In the genomic region with DNA sequence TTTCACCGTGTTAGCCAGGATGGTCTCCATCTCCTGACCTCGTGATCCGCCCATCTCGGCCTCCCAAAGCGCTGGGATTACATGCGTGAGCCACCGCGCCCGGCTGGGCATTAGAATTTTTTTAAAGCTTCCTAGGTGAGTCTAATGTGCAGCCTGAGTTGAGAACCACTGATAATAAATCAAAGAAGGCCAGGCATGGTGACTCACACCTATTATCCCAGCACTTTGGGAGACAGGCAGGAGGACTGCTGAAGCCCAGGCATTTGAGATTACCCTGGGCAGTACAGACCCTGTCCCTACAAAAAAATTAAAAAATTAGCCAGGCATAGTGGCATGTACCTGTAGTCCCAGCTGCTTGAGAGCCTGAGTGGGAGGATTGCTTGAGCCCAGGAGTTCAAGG, we compare ENCODE assay signal across 14 cellular contexts. TPM values are rescaled to one million over a fixed set of nuclear protein-coding genes. Genes with fewer than 3 reads are reported as not detected.
A peak's percentile ranks its signal among the peaks of the same experiment; 100 is the strongest.
DNase-seq lines count a peak whose midpoint lies in the region; ATAC-seq and TF ChIP-seq lines count a peak whose summit lies in the region.
"Had no signal": no experiment of that assay in that cellular context is flagged by ENCODE, and none has a peak within 500 bp of the region (broad histone marks: within the 10 kb centered on the region; RNA-seq: fewer than 3 reads in every experiment).

No MANE protein-coding gene starts in this region.

- DNase-seq in activated effector memory CD4-positive, alpha-beta T cell treated with anti-CD3 and anti-CD28 coated beads, Interleukin-2, amount 50 U/mL, for 16 hours: peak; percentile 27
- no peak for DNase-seq in activated effector memory CD4-positive, alpha-beta T cell treated with Interleukin-2 at 50 U/mL for 16 hours
- DNase-seq in NCI-H69 (lab: John Stamatoyannopoulos, UW) (peak; percentile 9), foreskin keratinocyte (peak; percentile 8 to 44), renal cortical epithelial cell (ENCODE audit: low read depth) (peak; percentile 51), esophagus muscularis mucosa (ENCODE audit: extremely low spot score) (no peak), NCI-H1436 treated with DMSO at 0.1 percent for 48 hours (lab: John Stamatoyannopoulos, UW) (no peak)
- DNase-seq in activated CD4-positive, CD25-positive, alpha-beta regulatory T cell treated with anti-CD3 and anti-CD28 coated beads, Interleukin-2, amount 50 U/mL, for 72 hours: no peak
- DNase-seq: CD8-positive, alpha-beta memory T cell; NCI-H187 treated with DMSO at 0.1 percent for 48 hours; NCI-H446 treated with DMSO at 0.1 percent for 48 hours; NCI-H748 treated with DMSO at 0.1 percent for 48 hours had no signal

- no peak overlapping the region for H3K27ac ChIP-seq in foreskin keratinocyte
- no peak overlapping the region for H3K27ac ChIP-seq in esophagus muscularis mucosa (replicated peaks in 1 of 4)
- H3K27ac ChIP-seq: 22Rv1; BLaER1 treated with 17β-estradiol and CSF1 and Interleukin-3, amounts not matched to agents 10 nM and 100 nM had no signal

- TF ChIP-seq EP300 in esophagus muscularis mucosa (IDR thresholded peaks at IDR 0.05): no peak

- WGBS in esophagus muscularis mucosa: 94% methylated on average over 9 of the region's 9 CpGs

- H3K9me3 ChIP-seq in esophagus muscularis mucosa: no peaks in the 10 kb centered on the region
- H3K9me3 ChIP-seq: BLaER1 treated with 17β-estradiol and CSF1 and Interleukin-3, amounts not matched to agents 10 nM and 100 nM had no signal

- H3K27me3 ChIP-seq in foreskin keratinocyte: peaks cover 27% of the 10 kb centered on the region
- H3K27me3 ChIP-seq in esophagus muscularis mucosa: no peaks in the 10 kb centered on the region
- H3K27me3 ChIP-seq: BLaER1 treated with 17β-estradiol and CSF1 and Interleukin-3, amounts not matched to agents 10 nM and 100 nM had no signal

- no peak overlapping the region for H3K4me3 ChIP-seq in esophagus muscularis mucosa
- H3K4me3 ChIP-seq: BLaER1 treated with 17β-estradiol and CSF1 and Interleukin-3, amounts not matched to agents 10 nM and 100 nM had no signal

- no peak for TF ChIP-seq POLR2A in esophagus muscularis mucosa (IDR thresholded peaks at IDR 0.05; ENCODE audit: low read depth)

- TF ChIP-seq CTCF in foreskin keratinocyte (conservative IDR thresholded peaks at IDR 0.05): no peak
- TF ChIP-seq CTCF in esophagus muscularis mucosa (IDR thresholded peaks at IDR 0.05): no peak

- H3K36me3 ChIP-seq in esophagus muscularis mucosa: no peaks in the 10 kb centered on the region
- H3K36me3 ChIP-seq: BLaER1 treated with 17β-estradiol and CSF1 and Interleukin-3, amounts not matched to agents 10 nM and 100 nM had no signal

- intact Hi-C loops in esophagus muscularis mucosa (cut with DNase I): no loop called here

- H3K4me1 ChIP-seq in foreskin keratinocyte (no peaks in the 10 kb centered on the region), esophagus muscularis mucosa (no peaks in the 10 kb centered on the region)

- peak; percentile 26 for ATAC-seq in foreskin keratinocyte

RNA-seq across cellular contexts. Expression of a gene that starts 13.7 kb away (rescaled TPM):
- total RNA-seq in foreskin keratinocyte (0.14 TPM in 1 of 2 replicates, not detected in the other), renal cortical epithelial cell (0.10 and 0.52 TPM in 2 replicates), esophagus muscularis mucosa (1 to 10 TPM in 1 of 4 donors, under 1 TPM in 3; 0.39 to 1.3 (median 0.44) TPM)
- 0.10 and 0.18 TPM in 2 replicates for polyA plus RNA-seq in foreskin keratinocyte

RNA-seq across cellular contexts. Expression of a gene that starts 24.3 kb away (rescaled TPM):
- total RNA-seq in foreskin keratinocyte (155 and 157 TPM in 2 replicates), renal cortical epithelial cell (92.2 and 104 TPM in 2 replicates), esophagus muscularis mucosa (100 to 1,000 TPM in 2 of 4 donors, 10 to 100 TPM in 2; 79.7 to 115 (median 93.3) TPM)
- 320 and 338 TPM in 2 replicates for polyA plus RNA-seq in foreskin keratinocyte

Comparison
In these comparisons a context has a peak if more than half of its experiments do, and no peak if none do; other contexts are left out.
1. DNase-seq: peak in activated effector memory CD4-positive, alpha-beta T cell treated with anti-CD3 and anti-CD28 coated beads, Interleukin-2, amount 50 U/mL, for 16 hours (single experiment), NCI-H69 (single experiment), foreskin keratinocyte (2 of 2) and renal cortical epithelial cell (single experiment); none in activated effector memory CD4-positive, alpha-beta T cell treated with Interleukin-2 at 50 U/mL for 16 hours (single experiment), esophagus muscularis mucosa (single experiment), activated CD4-positive, CD25-positive, alpha-beta regulatory T cell treated with anti-CD3 and anti-CD28 coated beads, Interleukin-2, amount 50 U/mL, for 72 hours (single experiment) and NCI-H1436 treated with DMSO at 0.1 percent for 48 hours (single experiment).